ENCODE assay signal across 8 cellular contexts in genomic region chr7:100345288-100345672, GRCh38. TPM values are rescaled to one million over a fixed set of nuclear protein-coding genes. Genes with fewer than 3 reads are reported as not detected.
DNase-seq lines count a peak whose midpoint lies in the region; ATAC-seq and TF ChIP-seq lines count a peak whose summit lies in the region.
"Not testable (repeated sequence)": the region's sequence is repeated elsewhere in the genome, so short reads cannot be mapped to it uniquely, and the experiment has no call there.

No MANE protein-coding gene starts in this region.

- intact Hi-C loops in activated naive CD4-positive, alpha-beta T cell treated with anti-CD3 and anti-CD28 coated beads for 36 hours (cut with micrococcal nuclease): loop anchor here (1.0 to 5.0 kb wide), 2 partner anchors 124 to 138 kb away; no protein-coding TSS in a partner anchor
- intact Hi-C loops in head of caudate nucleus (cut with DNase I); posterior cingulate gyrus (cut with DNase I); uterus (cut with DNase I; ENCODE audit: low total_unique reads): not testable (repeated sequence)

- peaks cover 46% of the 10 kb centered on the region for H3K36me3 Mint-ChIP-seq in activated naive CD4-positive, alpha-beta T cell treated with anti-CD3 and anti-CD28 coated beads for 36 hours (ENCODE audit: low read depth)

- CTCF ChIA-PET in activated naive CD4-positive, alpha-beta T cell treated with anti-CD3 and anti-CD28 coated beads for 36 hours (lab: Charles Lee): interaction anchor here (0.6 to 2.2 kb wide), 6 partner anchors 51 to 218 kb away, joined by 3 to 10 read pairs (median 3); partner anchors contain the start of gene MBLAC1

- not testable (repeated sequence) for H3K27me3 ChIP-seq in uterus

- ATAC-seq in HG02759 (IDR thresholded peaks at IDR 0.05; ENCODE audit: unreplicated experiment): peak; percentile 37

- not testable (repeated sequence) for H3K4me1 ChIP-seq in uterus

- DNase-seq in GM13977 (ENCODE audit: low spot score): not testable (repeated sequence)
- DNase-seq in NCI-H1105 treated with DMSO at 0.1 percent for 48 hours (lab: John Stamatoyannopoulos, UW) (peak; percentile 31), SW480 (ENCODE audit: low spot score) (peak; percentile 72), head of caudate nucleus (peak; percentile 53 to 94 (median 84)), posterior cingulate gyrus (peak; percentile 35 to 97 (median 86)), uterus (peak; percentile 66 to 75)
- peak; percentile 82 for DNase-seq in activated naive CD4-positive, alpha-beta T cell treated with anti-CD3 and anti-CD28 coated beads for 36 hours

- in situ Hi-C loops in GM13977 (cut with MboI; ENCODE audit: low pct_unique_long_range_greater_than_20kb, low sequenced_read_pairs, unreplicated experiment): loop anchor here (10.0 kb wide), 1 partner anchor 210 kb away; no protein-coding TSS in a partner anchor

- not testable (repeated sequence) for H3K9me3 ChIP-seq in uterus

- H3K4me3 Mint-ChIP-seq in activated naive CD4-positive, alpha-beta T cell treated with anti-CD3 and anti-CD28 coated beads for 36 hours: not testable (repeated sequence)

- not testable (repeated sequence) for TF ChIP-seq POLR2A in uterus (IDR thresholded peaks at IDR 0.05)

- H3K27ac ChIP-seq in uterus: not testable (repeated sequence)

- not testable (repeated sequence) for H3K4me3 ChIP-seq in uterus

- not testable (repeated sequence) for H3K9me3 Mint-ChIP-seq in activated naive CD4-positive, alpha-beta T cell treated with anti-CD3 and anti-CD28 coated beads for 36 hours

- H3K27me3 Mint-ChIP-seq in activated naive CD4-positive, alpha-beta T cell treated with anti-CD3 and anti-CD28 coated beads for 36 hours (ENCODE audit: low read depth): not testable (repeated sequence)

- TF ChIP-seq CTCF in GM13977 (IDR thresholded peaks at IDR 0.05; ENCODE audit: extremely low read depth, insufficient read depth, missing control alignments) (peak; percentile 50), uterus (IDR thresholded peaks at IDR 0.05) (peak; percentile 33 to 47 (median 40))

- not testable (repeated sequence) for H3K36me3 ChIP-seq in uterus

- peak overlapping the region; percentile 91 for H3K27ac Mint-ChIP-seq in activated naive CD4-positive, alpha-beta T cell treated with anti-CD3 and anti-CD28 coated beads for 36 hours

- peaks cover 38% of the 10 kb centered on the region for H3K4me1 Mint-ChIP-seq in activated naive CD4-positive, alpha-beta T cell treated with anti-CD3 and anti-CD28 coated beads for 36 hours (ENCODE audit: low read depth)

RNA-seq across cellular contexts. Expression of gene PILRB, which starts 12.6 kb away (rescaled TPM):
- 10 to 100 TPM; 30.5 to 31.4 TPM for total RNA-seq in activated naive CD4-positive, alpha-beta T cell treated with anti-CD3 and anti-CD28 coated beads for 36 hours
- total RNA-seq in uterus: 10 to 100 TPM; 13.4 to 66.1 (median 56.3) TPM

RNA-seq across cellular contexts. Expression of gene PILRA, which starts 28.0 kb away (rescaled TPM):
- total RNA-seq in activated naive CD4-positive, alpha-beta T cell treated with anti-CD3 and anti-CD28 coated beads for 36 hours: under 1 TPM; 0.27 to 0.29 TPM
- total RNA-seq in uterus: 10 to 100 TPM in 1 of 4 donors, 1 to 10 TPM in 3; 3.3 to 20.6 (median 6.7) TPM

RNA-seq across cellular contexts. Expression of gene SPDYE3, which starts 37.8 kb away (rescaled TPM):
- not detected for total RNA-seq in activated naive CD4-positive, alpha-beta T cell treated with anti-CD3 and anti-CD28 coated beads for 36 hours
- total RNA-seq in uterus: not detected
